ENCODE assay signal across 27 cellular contexts in the genomic region with DNA sequence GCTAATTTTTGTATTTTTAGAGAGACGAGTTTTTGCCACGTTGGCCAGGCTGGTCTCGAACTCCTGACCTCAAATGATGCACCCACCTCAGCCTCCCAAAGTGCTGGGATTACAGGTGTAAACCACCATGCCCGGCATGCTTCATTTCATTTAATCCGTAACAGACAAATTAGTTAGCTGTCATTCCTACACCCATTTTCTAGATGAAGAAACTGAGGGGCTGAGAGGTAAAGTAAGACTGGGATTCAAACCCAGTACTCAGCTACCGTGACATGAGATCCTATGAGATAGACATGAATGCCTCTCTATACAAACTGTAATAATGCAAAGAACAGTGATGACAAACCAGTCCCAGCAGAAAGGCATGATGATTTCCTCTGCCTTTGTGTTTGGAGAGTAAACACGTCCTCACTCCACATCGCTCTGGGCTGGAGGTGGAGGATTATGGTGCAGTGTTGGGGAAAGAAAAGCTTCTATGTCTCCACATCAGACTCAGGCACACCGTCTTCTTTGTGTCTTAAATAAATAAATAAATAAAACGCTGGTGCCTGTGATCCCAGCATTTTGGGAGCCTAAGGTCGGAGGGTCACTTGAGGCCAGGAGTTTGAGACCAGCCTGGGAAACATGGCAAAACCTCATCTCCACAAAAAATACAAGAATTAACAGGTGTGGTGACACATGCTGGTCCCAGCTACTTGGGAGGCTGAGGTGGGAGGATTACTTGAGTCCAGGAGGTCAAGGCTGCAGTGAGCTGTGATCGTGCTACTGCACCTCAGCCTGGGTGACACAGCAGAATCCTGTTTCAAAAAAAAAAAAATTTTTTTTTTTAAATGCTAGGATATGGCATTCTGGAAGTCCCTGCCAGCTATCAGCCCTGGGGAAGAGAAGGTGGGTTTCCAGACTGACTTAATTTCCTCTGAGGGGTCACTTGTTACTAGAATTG. TPM values are rescaled to one million over a fixed set of nuclear protein-coding genes. Genes with fewer than 3 reads are reported as not detected.
DNase-seq lines count a peak whose midpoint lies in the region; ATAC-seq, FAIRE-seq and TF ChIP-seq lines count a peak whose summit lies in the region.
"Had no signal": no experiment of that assay in that cellular context is flagged by ENCODE, and none has a peak within 500 bp of the region (broad histone marks: within the 10 kb centered on the region; RNA-seq: fewer than 3 reads in every experiment).

No MANE protein-coding gene starts in this region.

- H3K4me3 ChIP-seq in A549 (no peak overlapping the region), Peyer's patch (no peak overlapping the region)
- H3K4me3 ChIP-seq: GM12878, MG63 had no signal

- TF ChIP-seq CTCF in A549 (IDR thresholded peaks at IDR 0.05) (no peak), VCaP (conservative IDR thresholded peaks at IDR 0.05) (no peak), Peyer's patch (IDR thresholded peaks at IDR 0.05) (no peak)

- TF ChIP-seq EP300 in A549 (IDR thresholded peaks at IDR 0.05), result no peak

- H3K9me3 ChIP-seq in A549 (no peaks in the 10 kb centered on the region), Peyer's patch (no peaks in the 10 kb centered on the region)
- H3K9me3 ChIP-seq: MG63, SK-N-SH had no signal

- 0 out of 6 replicates have a peak overlapping the region, but pooled peaks of 1 of the 2 experiments have one; percentile 6 for H3K27ac ChIP-seq in A549
- peak overlapping the region; percentile 43 for H3K27ac ChIP-seq in VCaP
- H3K27ac ChIP-seq in Peyer's patch, result no peak overlapping the region

- POLR2A ChIA-PET in A549 (lab: Yijun Ruan, JAX), result no interaction called here

- no peak for ATAC-seq in A549
- no peak for ATAC-seq in GM21717 (IDR thresholded peaks at IDR 0.05; ENCODE audit: unreplicated experiment)
- ATAC-seq: GM12878, Panc1 had no signal

- TF ChIP-seq RAD21 in A549 (conservative IDR thresholded peaks at IDR 0.05 in 1 of 2, IDR thresholded peaks at IDR 0.05 in 1 of 2), result no peak

- TF ChIP-seq POLR2A in A549 (IDR thresholded peaks at IDR 0.05; ENCODE audit: low read length) (no peak), Peyer's patch (IDR thresholded peaks at IDR 0.05) (no peak)

- H3K4me2 ChIP-seq in A549, result peak overlapping the region; percentile 25; the same call in 1 of the 3 replicates
- H3K4me2 ChIP-seq: SK-N-SH had no signal

- H3K4me1 ChIP-seq in A549 (peaks cover 13% of the 10 kb centered on the region; the same call in 1 of the 3 replicates), Peyer's patch (peaks cover 0 to 6% (median 0%) of the 10 kb centered on the region in 4 donors)

- CTCF ChIA-PET in A549 (lab: Yijun Ruan, JAX), result interaction anchor here (0.6 to 6.2 kb wide), 10 partner anchors 9 to 138 kb away, joined by 3 to 53 read pairs (median 6); partner anchors contain the start of gene VSX2

- FAIRE-seq in A549 (lab: Jason Lieb, UNC), result no peak
- FAIRE-seq: G401.6, GM12878 had no signal

- DNase-seq in NCI-H146 (lab: John Stamatoyannopoulos, UW) (peak; percentile 24), NCI-H146 treated with DMSO at 0.1 percent for 48 hours (lab: John Stamatoyannopoulos, UW; ENCODE audit: unreplicated experiment) (no peak), A549 (ENCODE audit: low read depth in 1 of 2, low spot score in 1 of 2) (peak in 1 of 2 experiments; percentile 34), HuH-7.5 (ENCODE audit: low spot score) (peak; percentile 62), GF-D8 (lab: John Stamatoyannopoulos, UW) (no peak), Peyer's patch (no peak)
- DNase-seq: 8988T, Calu3, GOT3, HCEC 1CT, Kasumi-1, MG63, NCI-H1417, NCI-H187, NCI-H2081 treated with DMSO at 0.1 percent for 48 hours, NCI-H510A treated with DMSO at 0.1 percent for 48 hours, NCI-H82, SIG-M5, SK-N-SH, SW 1271, T1000 had no signal

- H3K27me3 ChIP-seq in Peyer's patch, result no peaks in the 10 kb centered on the region
- H3K27me3 ChIP-seq: MG63 had no signal

- WGBS in A549 (ENCODE audit: missing lambda C conversion rate), result 70% methylated on average over 12 of the region's 12 CpGs

- H3K36me3 ChIP-seq in Peyer's patch, result no peaks in the 10 kb centered on the region
- H3K36me3 ChIP-seq: MG63 had no signal

TF ChIP-seq in A549, 52 proteins besides CTCF, POLR2A, EP300 and RAD21 (continues in another document):
- TF ChIP-seq RFX5 (IDR thresholded peaks at IDR 0.05) (no peak), JUN (IDR thresholded peaks at IDR 0.05) (no peak), REST (IDR thresholded peaks at IDR 0.05) (no peak), BHLHE40 (IDR thresholded peaks at IDR 0.05; ENCODE audit: low read depth, low read length) (no peak), KDM1A (IDR thresholded peaks at IDR 0.05; ENCODE audit: low read depth) (peak; percentile 86), KDM5A (IDR thresholded peaks at IDR 0.05) (no peak), SMC3 (IDR thresholded peaks at IDR 0.05) (no peak), HOXA7 (CRISPR knock-in tag; IDR thresholded peaks at IDR 0.05) (no peak), ATOH8 (CRISPR knock-in tag; IDR thresholded peaks at IDR 0.05; ENCODE audit: low read depth) (no peak), MYC (IDR thresholded peaks at IDR 0.05; ENCODE audit: borderline replicate concordance, low read length) (no peak)
- TF ChIP-seq, protein P1, sequence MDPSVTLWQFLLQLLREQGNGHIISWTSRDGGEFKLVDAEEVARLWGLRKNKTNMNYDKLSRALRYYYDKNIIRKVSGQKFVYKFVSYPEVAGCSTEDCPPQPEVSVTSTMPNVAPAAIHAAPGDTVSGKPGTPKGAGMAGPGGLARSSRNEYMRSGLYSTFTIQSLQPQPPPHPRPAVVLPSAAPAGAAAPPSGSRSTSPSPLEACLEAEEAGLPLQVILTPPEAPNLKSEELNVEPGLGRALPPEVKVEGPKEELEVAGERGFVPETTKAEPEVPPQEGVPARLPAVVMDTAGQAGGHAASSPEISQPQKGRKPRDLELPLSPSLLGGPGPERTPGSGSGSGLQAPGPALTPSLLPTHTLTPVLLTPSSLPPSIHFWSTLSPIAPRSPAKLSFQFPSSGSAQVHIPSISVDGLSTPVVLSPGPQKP (IDR thresholded peaks at IDR 0.05; ENCODE audit: low read depth, low read length), result no peak
- TF ChIP-seq, protein P2, sequence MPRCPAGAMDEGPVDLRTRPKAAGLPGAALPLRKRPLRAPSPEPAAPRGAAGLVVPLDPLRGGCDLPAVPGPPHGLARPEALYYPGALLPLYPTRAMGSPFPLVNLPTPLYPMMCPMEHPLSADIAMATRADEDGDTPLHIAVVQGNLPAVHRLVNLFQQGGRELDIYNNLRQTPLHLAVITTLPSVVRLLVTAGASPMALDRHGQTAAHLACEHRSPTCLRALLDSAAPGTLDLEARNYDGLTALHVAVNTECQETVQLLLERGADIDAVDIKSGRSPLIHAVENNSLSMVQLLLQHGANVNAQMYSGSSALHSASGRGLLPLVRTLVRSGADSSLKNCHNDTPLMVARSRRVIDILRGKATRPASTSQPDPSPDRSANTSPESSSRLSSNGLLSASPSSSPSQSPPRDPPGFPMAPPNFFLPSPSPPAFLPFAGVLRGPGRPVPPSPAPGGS (IDR thresholded peaks at IDR 0.05), result no peak

RNA-seq across cellular contexts. Expression of gene VSX2, which starts 10.5 kb away (rescaled TPM):
- polyA plus RNA-seq in A549 (2011; rRNA removed), result 0.03 TPM in 1 of 2 replicates, not detected in the other
- polyA plus RNA-seq in A549 (2012; cell fraction: cytosol; rRNA removed), result not detected in 2 replicates
- polyA plus RNA-seq in A549 (2012; cell fraction: nucleus; rRNA removed), result not detected in 2 replicates
- not detected in 3 replicates for polyA plus RNA-seq in A549 (2017; fragmentation: RNase III; extraction: RNeasy Plus Mini Kit Qiagen cat#74134 plus additional on column Dnase treatment)
- not detected in 2 replicates for polyA minus RNA-seq in A549 (2011; rRNA and poly(A)+ RNA removed)
- not detected for total RNA-seq in Peyer's patch
- total RNA-seq: Calu3, GM12878 had no signal
- polyA plus RNA-seq: BJ, SK-N-SH had no signal

RNA-seq across cellular contexts. Expression of gene ABCD4, which starts 53.0 kb away (rescaled TPM):
- 13.9 and 22.7 TPM in 2 replicates for polyA plus RNA-seq in A549 (2011; rRNA removed)
- polyA plus RNA-seq in A549 (2012; cell fraction: cytosol; rRNA removed), result 21.9 and 22.8 TPM in 2 replicates
- 102 and 121 TPM in 2 replicates for polyA plus RNA-seq in A549 (2012; cell fraction: nucleus; rRNA removed)
- polyA plus RNA-seq in A549 (2017; fragmentation: RNase III; extraction: RNeasy Plus Mini Kit Qiagen cat#74134 plus additional on column Dnase treatment), result 31.2 to 36.6 TPM (median 35.8 TPM) in 3 replicates
- polyA minus RNA-seq in A549 (2011; rRNA and poly(A)+ RNA removed), result 33.9 and 36.6 TPM in 2 replicates
- total RNA-seq in Peyer's patch, result 100 to 1,000 TPM in 3 of 4 donors, 10 to 100 TPM in 1; 89.1 to 139 (median 107) TPM

Comparison
In these comparisons a context has a peak if more than half of its experiments do, and no peak if none do; other contexts are left out.
1. DNase-seq: peak in NCI-H146 (single experiment) and HuH-7.5 (single experiment); none in NCI-H146 treated with DMSO at 0.1 percent for 48 hours (single experiment), GF-D8 (single experiment) and Peyer's patch (0 of 3).